1 cellular context compared by ENCODE assay signal in genomic region chr2:205975082-205975949, GRCh38.
A peak's percentile ranks its signal among the peaks of the same experiment; 100 is the strongest.
TF ChIP-seq lines count a peak whose summit lies in the region.

No MANE protein-coding gene starts in this region.

TF ChIP-seq in HepG2, 621 proteins besides CTCF, POLR2A, EP300 and RAD21 (continued from another document and continues in another):
- TF ChIP-seq, protein P1, sequence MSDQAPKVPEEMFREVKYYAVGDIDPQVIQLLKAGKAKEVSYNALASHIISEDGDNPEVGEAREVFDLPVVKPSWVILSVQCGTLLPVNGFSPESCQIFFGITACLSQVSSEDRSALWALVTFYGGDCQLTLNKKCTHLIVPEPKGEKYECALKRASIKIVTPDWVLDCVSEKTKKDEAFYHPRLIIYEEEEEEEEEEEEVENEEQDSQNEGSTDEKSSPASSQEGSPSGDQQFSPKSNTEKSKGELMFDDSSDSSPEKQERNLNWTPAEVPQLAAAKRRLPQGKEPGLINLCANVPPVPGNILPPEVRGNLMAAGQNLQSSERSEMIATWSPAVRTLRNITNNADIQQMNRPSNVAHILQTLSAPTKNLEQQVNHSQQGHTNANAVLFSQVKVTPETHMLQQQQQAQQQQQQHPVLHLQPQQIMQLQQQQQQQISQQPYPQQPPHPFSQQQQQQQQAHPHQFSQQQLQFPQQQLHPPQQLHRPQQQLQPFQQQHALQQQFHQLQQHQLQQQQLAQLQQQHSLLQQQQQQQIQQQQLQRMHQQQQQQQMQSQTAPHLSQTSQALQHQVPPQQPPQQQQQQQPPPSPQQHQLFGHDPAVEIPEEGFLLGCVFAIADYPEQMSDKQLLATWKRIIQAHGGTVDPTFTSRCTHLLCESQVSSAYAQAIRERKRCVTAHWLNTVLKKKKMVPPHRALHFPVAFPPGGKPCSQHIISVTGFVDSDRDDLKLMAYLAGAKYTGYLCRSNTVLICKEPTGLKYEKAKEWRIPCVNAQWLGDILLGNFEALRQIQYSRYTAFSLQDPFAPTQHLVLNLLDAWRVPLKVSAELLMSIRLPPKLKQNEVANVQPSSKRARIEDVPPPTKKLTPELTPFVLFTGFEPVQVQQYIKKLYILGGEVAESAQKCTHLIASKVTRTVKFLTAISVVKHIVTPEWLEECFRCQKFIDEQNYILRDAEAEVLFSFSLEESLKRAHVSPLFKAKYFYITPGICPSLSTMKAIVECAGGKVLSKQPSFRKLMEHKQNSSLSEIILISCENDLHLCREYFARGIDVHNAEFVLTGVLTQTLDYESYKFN (CRISPR knock-in tag; conservative IDR thresholded peaks at IDR 0.05) = peak; percentile 100
- TF ChIP-seq POLR2AphosphoS5 (IDR thresholded peaks at IDR 0.05; ENCODE audit: low read depth, low read length) = peak; percentile 76
- TF ChIP-seq, protein P2, sequence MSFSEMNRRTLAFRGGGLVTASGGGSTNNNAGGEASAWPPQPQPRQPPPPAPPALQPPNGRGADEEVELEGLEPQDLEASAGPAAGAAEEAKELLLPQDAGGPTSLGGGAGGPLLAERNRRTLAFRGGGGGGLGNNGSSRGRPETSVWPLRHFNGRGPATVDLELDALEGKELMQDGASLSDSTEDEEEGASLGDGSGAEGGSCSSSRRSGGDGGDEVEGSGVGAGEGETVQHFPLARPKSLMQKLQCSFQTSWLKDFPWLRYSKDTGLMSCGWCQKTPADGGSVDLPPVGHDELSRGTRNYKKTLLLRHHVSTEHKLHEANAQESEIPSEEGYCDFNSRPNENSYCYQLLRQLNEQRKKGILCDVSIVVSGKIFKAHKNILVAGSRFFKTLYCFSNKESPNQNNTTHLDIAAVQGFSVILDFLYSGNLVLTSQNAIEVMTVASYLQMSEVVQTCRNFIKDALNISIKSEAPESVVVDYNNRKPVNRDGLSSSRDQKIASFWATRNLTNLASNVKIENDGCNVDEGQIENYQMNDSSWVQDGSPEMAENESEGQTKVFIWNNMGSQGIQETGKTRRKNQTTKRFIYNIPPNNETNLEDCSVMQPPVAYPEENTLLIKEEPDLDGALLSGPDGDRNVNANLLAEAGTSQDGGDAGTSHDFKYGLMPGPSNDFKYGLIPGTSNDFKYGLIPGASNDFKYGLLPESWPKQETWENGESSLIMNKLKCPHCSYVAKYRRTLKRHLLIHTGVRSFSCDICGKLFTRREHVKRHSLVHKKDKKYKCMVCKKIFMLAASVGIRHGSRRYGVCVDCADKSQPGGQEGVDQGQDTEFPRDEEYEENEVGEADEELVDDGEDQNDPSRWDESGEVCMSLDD (CRISPR knock-in tag; IDR thresholded peaks at IDR 0.05; ENCODE audit: borderline replicate concordance) = no peak
- TF ChIP-seq, protein P3, sequence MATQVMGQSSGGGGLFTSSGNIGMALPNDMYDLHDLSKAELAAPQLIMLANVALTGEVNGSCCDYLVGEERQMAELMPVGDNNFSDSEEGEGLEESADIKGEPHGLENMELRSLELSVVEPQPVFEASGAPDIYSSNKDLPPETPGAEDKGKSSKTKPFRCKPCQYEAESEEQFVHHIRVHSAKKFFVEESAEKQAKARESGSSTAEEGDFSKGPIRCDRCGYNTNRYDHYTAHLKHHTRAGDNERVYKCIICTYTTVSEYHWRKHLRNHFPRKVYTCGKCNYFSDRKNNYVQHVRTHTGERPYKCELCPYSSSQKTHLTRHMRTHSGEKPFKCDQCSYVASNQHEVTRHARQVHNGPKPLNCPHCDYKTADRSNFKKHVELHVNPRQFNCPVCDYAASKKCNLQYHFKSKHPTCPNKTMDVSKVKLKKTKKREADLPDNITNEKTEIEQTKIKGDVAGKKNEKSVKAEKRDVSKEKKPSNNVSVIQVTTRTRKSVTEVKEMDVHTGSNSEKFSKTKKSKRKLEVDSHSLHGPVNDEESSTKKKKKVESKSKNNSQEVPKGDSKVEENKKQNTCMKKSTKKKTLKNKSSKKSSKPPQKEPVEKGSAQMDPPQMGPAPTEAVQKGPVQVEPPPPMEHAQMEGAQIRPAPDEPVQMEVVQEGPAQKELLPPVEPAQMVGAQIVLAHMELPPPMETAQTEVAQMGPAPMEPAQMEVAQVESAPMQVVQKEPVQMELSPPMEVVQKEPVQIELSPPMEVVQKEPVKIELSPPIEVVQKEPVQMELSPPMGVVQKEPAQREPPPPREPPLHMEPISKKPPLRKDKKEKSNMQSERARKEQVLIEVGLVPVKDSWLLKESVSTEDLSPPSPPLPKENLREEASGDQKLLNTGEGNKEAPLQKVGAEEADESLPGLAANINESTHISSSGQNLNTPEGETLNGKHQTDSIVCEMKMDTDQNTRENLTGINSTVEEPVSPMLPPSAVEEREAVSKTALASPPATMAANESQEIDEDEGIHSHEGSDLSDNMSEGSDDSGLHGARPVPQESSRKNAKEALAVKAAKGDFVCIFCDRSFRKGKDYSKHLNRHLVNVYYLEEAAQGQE (IDR thresholded peaks at IDR 0.05; ENCODE audit: borderline replicate concordance in 1 of 2, low read depth in 1 of 2, low read length in 2 of 2) = peak in 1 of 2 experiments; percentile 74; a peak in 2 of 4 replicates
- TF ChIP-seq SRSF9 (IDR thresholded peaks at IDR 0.05; ENCODE audit: borderline replicate concordance, insufficient read depth, low read depth, low read length, poor library complexity, severe bottlenecking) = no peak
- TF ChIP-seq GABPA (IDR thresholded peaks at IDR 0.05; ENCODE audit: low read depth, low read length) = no peak
- peak; percentile 72 for TF ChIP-seq GABPA (CRISPR knock-in tag; IDR thresholded peaks at IDR 0.05; ENCODE audit: low read depth)
- TF ChIP-seq KDM2A (CRISPR knock-in tag; IDR thresholded peaks at IDR 0.05; ENCODE audit: borderline replicate concordance, low read depth) = peak; percentile 41; the same call in 1 of the 2 replicates
- no peak; the same call in 1 of the 2 replicates for TF ChIP-seq ZSCAN29 (CRISPR knock-in tag; conservative IDR thresholded peaks at IDR 0.05)
- no peak for TF ChIP-seq ZNF20 (CRISPR knock-in tag; IDR thresholded peaks at IDR 0.05)
- no peak for TF ChIP-seq ATRX (CRISPR knock-in tag; IDR thresholded peaks at IDR 0.05; ENCODE audit: borderline replicate concordance)
- peak; percentile 97 for TF ChIP-seq HOXA5 (CRISPR knock-in tag; IDR thresholded peaks at IDR 0.05)
- TF ChIP-seq YEATS2 (CRISPR knock-in tag; IDR thresholded peaks at IDR 0.05; ENCODE audit: borderline replicate concordance) = peak; percentile 68; the same call in 1 of the 2 replicates
- TF ChIP-seq ZNF614 (CRISPR knock-in tag; IDR thresholded peaks at IDR 0.05; ENCODE audit: borderline replicate concordance) = peak; percentile 100
- no peak for TF ChIP-seq MBNL3 (CRISPR knock-in tag; conservative IDR thresholded peaks at IDR 0.05)
- TF ChIP-seq PHF5A (CRISPR knock-in tag; IDR thresholded peaks at IDR 0.05; ENCODE audit: low read depth, unreplicated experiment) = peak; percentile 98
- peak; percentile 64; the same call in 1 of the 2 replicates for TF ChIP-seq TSC22D2 (CRISPR knock-in tag; IDR thresholded peaks at IDR 0.05; ENCODE audit: borderline replicate concordance)
- no peak for TF ChIP-seq AKNA (CRISPR knock-in tag; IDR thresholded peaks at IDR 0.05; ENCODE audit: borderline replicate concordance)
- TF ChIP-seq ZNF678 (CRISPR knock-in tag; IDR thresholded peaks at IDR 0.05) = no peak
- peak; percentile 74 for TF ChIP-seq ZNF280D (CRISPR knock-in tag; IDR thresholded peaks at IDR 0.05)
- peak; percentile 99 for TF ChIP-seq NCOR1 (IDR thresholded peaks at IDR 0.05; ENCODE audit: borderline replicate concordance, low read length)
- peak; percentile 98 for TF ChIP-seq ZNF605 (CRISPR knock-in tag; IDR thresholded peaks at IDR 0.05)
- TF ChIP-seq ZNF350 (CRISPR knock-in tag; IDR thresholded peaks at IDR 0.05; ENCODE audit: borderline replicate concordance, low read depth) = peak; percentile 49
- TF ChIP-seq, protein P4, sequence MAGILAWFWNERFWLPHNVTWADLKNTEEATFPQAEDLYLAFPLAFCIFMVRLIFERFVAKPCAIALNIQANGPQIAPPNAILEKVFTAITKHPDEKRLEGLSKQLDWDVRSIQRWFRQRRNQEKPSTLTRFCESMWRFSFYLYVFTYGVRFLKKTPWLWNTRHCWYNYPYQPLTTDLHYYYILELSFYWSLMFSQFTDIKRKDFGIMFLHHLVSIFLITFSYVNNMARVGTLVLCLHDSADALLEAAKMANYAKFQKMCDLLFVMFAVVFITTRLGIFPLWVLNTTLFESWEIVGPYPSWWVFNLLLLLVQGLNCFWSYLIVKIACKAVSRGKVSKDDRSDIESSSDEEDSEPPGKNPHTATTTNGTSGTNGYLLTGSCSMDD (CRISPR knock-in tag; IDR thresholded peaks at IDR 0.05) = no peak
- TF ChIP-seq HNRNPK (IDR thresholded peaks at IDR 0.05; ENCODE audit: low read depth, low read length, poor library complexity, severe bottlenecking) = no peak
- no peak for TF ChIP-seq SRY (CRISPR knock-in tag; IDR thresholded peaks at IDR 0.05)
- peak; percentile 99 for TF ChIP-seq HNF4G (IDR thresholded peaks at IDR 0.05; ENCODE audit: borderline replicate concordance, low read depth, low read length)
- peak; percentile 96 for TF ChIP-seq HNF4G (CRISPR knock-in tag; IDR thresholded peaks at IDR 0.05; ENCODE audit: borderline replicate concordance, low read depth)
- peak; percentile 45; the same call in 1 of the 2 replicates for TF ChIP-seq ZNF143 (CRISPR knock-in tag; IDR thresholded peaks at IDR 0.05)
- no peak for TF ChIP-seq ZNF616 (CRISPR knock-in tag; IDR thresholded peaks at IDR 0.05; ENCODE audit: low read depth)
